12 cellular contexts compared by ENCODE assay signal in the genomic region with DNA sequence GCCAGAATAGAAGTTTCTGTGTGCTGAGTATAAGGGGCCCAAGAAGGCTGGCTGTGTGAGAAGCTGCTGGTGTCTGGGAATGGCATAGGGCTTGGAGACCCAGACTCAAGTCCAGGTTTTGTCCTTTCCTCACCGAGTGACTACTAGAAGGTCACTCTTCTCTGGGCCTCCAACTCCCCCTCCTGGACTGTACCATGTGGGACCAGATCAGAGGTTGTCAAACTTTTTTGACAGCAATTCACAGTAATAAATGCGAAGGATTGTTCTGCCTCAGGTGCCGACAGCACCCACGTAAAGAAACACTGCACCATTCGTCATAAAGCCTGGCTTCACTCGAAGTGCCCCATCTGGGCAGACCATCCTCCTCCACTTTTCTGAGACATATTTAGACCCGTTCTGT. TPM values are rescaled to one million over a fixed set of nuclear protein-coding genes. Genes with fewer than 3 reads are reported as not detected.
"Had no signal": no experiment of that assay in that cellular context is flagged by ENCODE, and none has a peak within 500 bp of the region (broad histone marks: within the 10 kb centered on the region; RNA-seq: fewer than 3 reads in every experiment).

No MANE protein-coding gene starts in this region.

- H3K27ac Mint-ChIP-seq: activated CD4-positive, alpha-beta T cell treated with anti-CD3 and anti-CD28 coated beads, Interleukin-2, amount 10 ng/mL, durations not matched to agents 24 days and 14 days; activated naive CD4-positive, alpha-beta T cell treated with anti-CD3 and anti-CD28 coated beads, Interleukin-2, amount 50 U/mL, for 24 hours; T-cell had no signal

- H3K4me3 Mint-ChIP-seq: activated CD4-positive, alpha-beta T cell treated with anti-CD3 and anti-CD28 coated beads, Interleukin-2, amount 10 ng/mL, durations not matched to agents 24 days and 14 days; activated naive CD4-positive, alpha-beta T cell treated with anti-CD3 and anti-CD28 coated beads, Interleukin-2, amount 50 U/mL, for 24 hours; central memory CD8-positive, alpha-beta T cell; T-cell had no signal

- H3K36me3 Mint-ChIP-seq: activated naive CD4-positive, alpha-beta T cell treated with anti-CD3 and anti-CD28 coated beads, Interleukin-2, amount 50 U/mL, for 24 hours; T-cell had no signal

- H3K4me1 ChIP-seq: pancreas had no signal

- H3K4me1 Mint-ChIP-seq: activated naive CD4-positive, alpha-beta T cell treated with anti-CD3 and anti-CD28 coated beads, Interleukin-2, amount 50 U/mL, for 24 hours; central memory CD8-positive, alpha-beta T cell had no signal

- H3K9me3 ChIP-seq: left lung, pancreas, transverse colon had no signal

- H3K27ac ChIP-seq: left lung, transverse colon had no signal

- DNase-seq: activated CD4-positive, alpha-beta T cell treated with anti-CD3 and anti-CD28 coated beads, Interleukin-2, amount 10 ng/mL, durations not matched to agents 24 days and 14 days; activated T-cell treated with anti-CD3 and anti-CD28 coated beads for 4 hours; cortex of kidney; effector CD8-positive, alpha-beta T cell; mesenchymal stem cell; pancreas; T-cell; transverse colon had no signal

- H3K4me3 ChIP-seq: left lung, pancreas, transverse colon had no signal

- H3K9me3 Mint-ChIP-seq: activated CD4-positive, alpha-beta T cell treated with anti-CD3 and anti-CD28 coated beads, Interleukin-2, amount 10 ng/mL, durations not matched to agents 24 days and 14 days; activated naive CD4-positive, alpha-beta T cell treated with anti-CD3 and anti-CD28 coated beads, Interleukin-2, amount 50 U/mL, for 24 hours; central memory CD8-positive, alpha-beta T cell; T-cell had no signal

- FAIRE-seq: pancreas had no signal

- ATAC-seq: left lung, T-cell had no signal

- H3K36me3 ChIP-seq: left lung, pancreas, transverse colon had no signal

- H3K27me3 ChIP-seq: pancreas, transverse colon had no signal

RNA-seq across cellular contexts. Expression of a gene that starts 29.0 kb away (rescaled TPM):
- total RNA-seq: activated CD4-positive, alpha-beta T cell treated with anti-CD3 and anti-CD28 coated beads, Interleukin-2, amount 10 ng/mL, durations not matched to agents 24 days and 14 days; activated CD8-positive, alpha-beta memory T cell treated with anti-CD3 and anti-CD28 coated beads for 36 hours had no signal
